ENCODE assay signal across 9 cellular contexts in the genomic region with DNA sequence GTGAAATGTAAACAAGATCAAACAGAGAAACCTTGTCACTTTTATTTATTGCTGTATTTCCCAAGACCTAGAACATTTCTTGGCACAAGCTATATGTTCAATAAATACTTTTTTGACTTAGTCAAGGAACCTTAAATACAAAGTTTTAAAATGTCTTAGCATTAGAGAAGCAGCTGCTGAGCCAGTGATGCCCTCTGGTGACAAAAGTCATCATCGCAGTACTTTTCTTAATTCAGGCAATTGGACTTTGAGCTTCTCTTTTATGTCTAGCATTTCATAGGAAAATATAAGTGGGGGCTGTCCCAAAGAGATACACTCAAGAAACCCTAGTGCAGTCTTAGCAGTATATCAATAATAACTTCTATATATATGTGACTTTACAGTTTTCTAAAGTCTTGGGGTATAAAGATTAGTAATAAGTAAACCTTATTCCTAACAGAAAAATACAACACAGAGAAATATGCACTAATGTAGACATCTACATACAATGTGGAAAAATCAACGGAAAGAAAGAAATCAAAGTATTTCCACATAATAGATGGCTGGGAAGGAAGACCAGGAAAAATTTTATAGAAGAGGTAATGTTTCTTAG.
DNase-seq lines count a peak whose midpoint lies in the region; ATAC-seq, FAIRE-seq and TF ChIP-seq lines count a peak whose summit lies in the region.
"Had no signal": no experiment of that assay in that cellular context is flagged by ENCODE, and none has a peak within 500 bp of the region (broad histone marks: within the 10 kb centered on the region; RNA-seq: fewer than 3 reads in every experiment).

No MANE protein-coding gene starts in this region.

- TF ChIP-seq CTCF in VCaP (conservative IDR thresholded peaks at IDR 0.05) = peak; percentile 96
- TF ChIP-seq CTCF in endothelial cell (IDR thresholded peaks at IDR 0.05; ENCODE audit: unreplicated experiment) = peak; percentile 55

- no peaks in the 10 kb centered on the region for H3K27me3 Mint-ChIP-seq in endothelial cell (ENCODE audit: unreplicated experiment)
- H3K27me3 Mint-ChIP-seq: activated naive CD4-positive, alpha-beta T cell treated with anti-CD3 and anti-CD28 coated beads, Interleukin-2, amount 50 U/mL, for 24 hours had no signal

- peak; percentile 54 for ATAC-seq in GM18858 (IDR thresholded peaks at IDR 0.05; ENCODE audit: unreplicated experiment)
- peak; percentile 72 for ATAC-seq in HG03378 (IDR thresholded peaks at IDR 0.05; ENCODE audit: unreplicated experiment)
- no peak for ATAC-seq in HG03521 (IDR thresholded peaks at IDR 0.05; ENCODE audit: unreplicated experiment)

- no peak overlapping the region for H3K27ac ChIP-seq in VCaP

- H3K27ac Mint-ChIP-seq in endothelial cell (ENCODE audit: unreplicated experiment) = no peak overlapping the region
- H3K27ac Mint-ChIP-seq: activated naive CD4-positive, alpha-beta T cell treated with anti-CD3 and anti-CD28 coated beads, Interleukin-2, amount 50 U/mL, for 24 hours had no signal

- peak; percentile 41 for DNase-seq in endothelial cell (ENCODE audit: low spot score)
- peak; percentile 64 for DNase-seq in putamen (ENCODE audit: low spot score)
- DNase-seq in NCI-H128 (lab: John Stamatoyannopoulos, UW; ENCODE audit: unreplicated experiment) = no peak

- peak; percentile 72 for FAIRE-seq in A204.1 (lab: Jason Lieb, UNC)

- H3K9me3 Mint-ChIP-seq in endothelial cell (ENCODE audit: unreplicated experiment) = no peaks in the 10 kb centered on the region
- H3K9me3 Mint-ChIP-seq: activated naive CD4-positive, alpha-beta T cell treated with anti-CD3 and anti-CD28 coated beads, Interleukin-2, amount 50 U/mL, for 24 hours had no signal

- no peaks in the 10 kb centered on the region for H3K4me1 Mint-ChIP-seq in endothelial cell (ENCODE audit: unreplicated experiment)

- H3K36me3 Mint-ChIP-seq in endothelial cell (ENCODE audit: low read depth, unreplicated experiment) = no peaks in the 10 kb centered on the region
- H3K36me3 Mint-ChIP-seq: activated naive CD4-positive, alpha-beta T cell treated with anti-CD3 and anti-CD28 coated beads, Interleukin-2, amount 50 U/mL, for 24 hours had no signal

- H3K4me3 Mint-ChIP-seq in endothelial cell (ENCODE audit: unreplicated experiment) = no peak overlapping the region
- H3K4me3 Mint-ChIP-seq: activated naive CD4-positive, alpha-beta T cell treated with anti-CD3 and anti-CD28 coated beads, Interleukin-2, amount 50 U/mL, for 24 hours had no signal
